ENCODE assay signal across 1 cellular context in genomic region chr6:113488061-113488460, GRCh38.
TF ChIP-seq lines count a peak whose summit lies in the region.

No MANE protein-coding gene starts in this region.

TF ChIP-seq in HCT116, 20 proteins besides CTCF, POLR2A, EP300 and RAD21 (continued from another document):
- TF ChIP-seq REST (IDR thresholded peaks at IDR 0.05; ENCODE audit: low read depth) (no peak), FOSL1 (IDR thresholded peaks at IDR 0.05; ENCODE audit: low read depth) (no peak), JUND (IDR thresholded peaks at IDR 0.05) (no peak), EZH2phosphoT487 (IDR thresholded peaks at IDR 0.05; ENCODE audit: borderline replicate concordance) (no peak), MAX (IDR thresholded peaks at IDR 0.05) (no peak), YY1 (IDR thresholded peaks at IDR 0.05; ENCODE audit: extremely low read depth, insufficient replicate concordance, low read depth, low read length) (no peak), SIN3A (IDR thresholded peaks at IDR 0.05; ENCODE audit: low read depth) (no peak), ATF3 (IDR thresholded peaks at IDR 0.05) (no peak), ELF1 (IDR thresholded peaks at IDR 0.05; ENCODE audit: borderline replicate concordance, low read depth) (no peak), ZBTB33 (IDR thresholded peaks at IDR 0.05; ENCODE audit: extremely low read depth, insufficient replicate concordance, low read length) (no peak), ZNF274 (IDR thresholded peaks at IDR 0.05; ENCODE audit: low read depth, low read length) (no peak), EGR1 (IDR thresholded peaks at IDR 0.05; ENCODE audit: low read depth) (no peak), ZFX (IDR thresholded peaks at IDR 0.05) (no peak)
TF ChIP-seq in HCT116: peak in this region for 0.
